ENCODE assay signal across 24 cellular contexts in genomic region chr20:49412254-49412653, GRCh38.
"Had no signal": no experiment of that assay in that cellular context is flagged by ENCODE, and none has a peak within 500 bp of the region (broad histone marks: within the 10 kb centered on the region; RNA-seq: fewer than 3 reads in every experiment).

No MANE protein-coding gene starts in this region.

- H3K79me2 ChIP-seq: hepatocyte, parathyroid adenoma had no signal

- H3K4me1 ChIP-seq: colonic mucosa, parathyroid adenoma, prostate gland, upper lobe of left lung, vagina had no signal

- H3K4me2 ChIP-seq: hepatocyte had no signal

- H3K27ac ChIP-seq: colonic mucosa, hepatocyte, neutrophil, parathyroid adenoma, prostate gland, thyroid gland, upper lobe of left lung, vagina had no signal

- DNase-seq: colonic mucosa; effector CD8-positive, alpha-beta T cell; endodermal cell; heart left ventricle; kidney; naive B cell; right cardiac atrium; small intestine; stimulated activated CD4-positive, alpha-beta T cell treated with anti-CD3 and anti-CD28 coated beads, Interleukin-15, amount 100 ng/mL, for 24 hours; stimulated activated CD4-positive, alpha-beta T cell treated with anti-CD3 and anti-CD28 coated beads, Interleukin-4, amount 100 ng/mL, for 1 hour; stimulated activated CD8-positive, alpha-beta memory T cell treated with anti-CD3 and anti-CD28 coated beads, Interleukin-4, amount 100 ng/mL, for 48 hours; stimulated activated naive CD4-positive, alpha-beta T cell; stomach; thyroid gland; upper lobe of left lung had no signal

- H3K36me3 ChIP-seq: colonic mucosa, heart left ventricle, neutrophil, prostate gland, stomach, thyroid gland, upper lobe of left lung, vagina had no signal

- FAIRE-seq: frontal cortex, kidney, small intestine had no signal

- H3K4me3 ChIP-seq: colonic mucosa, heart left ventricle, hepatocyte, lung, prostate gland, stomach, thyroid gland, upper lobe of left lung, vagina had no signal

- H3K9ac ChIP-seq: parathyroid adenoma had no signal

- H3K9me3 ChIP-seq: colonic mucosa, heart left ventricle, neutrophil, prostate gland, stomach, thyroid gland, upper lobe of left lung, vagina had no signal

- H2AFZ ChIP-seq: hepatocyte, parathyroid adenoma had no signal

- ATAC-seq: heart left ventricle; left lobe of liver; natural killer cell treated with Interleukin-12 subunit alpha and Interleukin-12 subunit beta and Interleukin-15 and Interleukin-18, amount 100 ng/mL, for 72 hours; right cardiac atrium had no signal

- H3K27me3 ChIP-seq: colonic mucosa, hepatocyte, thyroid gland, upper lobe of left lung, vagina had no signal
